2 cellular contexts compared by ENCODE assay signal in genomic region chr11:16295592-16295991, GRCh38.
TF ChIP-seq lines count a peak whose summit lies in the region.

No MANE protein-coding gene starts in this region.

TF ChIP-seq in HepG2, 621 proteins besides CTCF, POLR2A, EP300 and RAD21:
- TF ChIP-seq ZFP62 (CRISPR knock-in tag; IDR thresholded peaks at IDR 0.05) (no peak), MAFK (conservative IDR thresholded peaks at IDR 0.05 in 1 of 2, IDR thresholded peaks at IDR 0.05 in 1 of 2; ENCODE audit: low read length in 2 of 2) (peak in 1 of 2 experiments; percentile 60; a peak in 2 of 4 replicates), NR2F2 (IDR thresholded peaks at IDR 0.05; ENCODE audit: borderline replicate concordance, low read depth) (no peak), MIXL1 (CRISPR knock-in tag; IDR thresholded peaks at IDR 0.05) (no peak), NFKB2 (CRISPR knock-in tag; IDR thresholded peaks at IDR 0.05; ENCODE audit: borderline replicate concordance) (no peak), ERF (CRISPR knock-in tag; IDR thresholded peaks at IDR 0.05) (no peak), MEIS1 (CRISPR knock-in tag; IDR thresholded peaks at IDR 0.05; ENCODE audit: borderline replicate concordance) (no peak), BRF2 (CRISPR knock-in tag; IDR thresholded peaks at IDR 0.05) (no peak), HBP1 (CRISPR knock-in tag; IDR thresholded peaks at IDR 0.05; ENCODE audit: low read depth) (no peak), DMTF1 (CRISPR knock-in tag; IDR thresholded peaks at IDR 0.05) (no peak), FOSL1 (CRISPR knock-in tag; IDR thresholded peaks at IDR 0.05; ENCODE audit: borderline replicate concordance) (no peak), ZNF383 (CRISPR knock-in tag; IDR thresholded peaks at IDR 0.05; ENCODE audit: borderline replicate concordance) (no peak), MAFF (IDR thresholded peaks at IDR 0.05; ENCODE audit: low read depth, low read length) (peak; percentile 39; the same call in 1 of the 2 replicates), ZNF572 (CRISPR knock-in tag; IDR thresholded peaks at IDR 0.05) (no peak), ZNF792 (CRISPR knock-in tag; IDR thresholded peaks at IDR 0.05) (no peak), SRSF9 (IDR thresholded peaks at IDR 0.05; ENCODE audit: borderline replicate concordance, insufficient read depth, low read depth, low read length, poor library complexity, severe bottlenecking) (no peak), ATF5 (CRISPR knock-in tag; IDR thresholded peaks at IDR 0.05; ENCODE audit: low read depth) (no peak)

TF ChIP-seq in H1, 55 proteins besides CTCF, POLR2A, EP300 and RAD21:
- TF ChIP-seq SIN3A (conservative IDR thresholded peaks at IDR 0.05 in 1 of 2, IDR thresholded peaks at IDR 0.05 in 1 of 2; ENCODE audit: low read depth in 1 of 2, low read length in 2 of 2) (no peak), MAFK (IDR thresholded peaks at IDR 0.05; ENCODE audit: low read depth, low read length) (0 out of 2 replicates have a peak, but pooled peaks have one; percentile 27)
TF ChIP-seq in H1: peak in this region for 1.
